Comparison of ENCODE assay signal across 1 cellular context in genomic region chr14:103118663-103119404, GRCh38.
TF ChIP-seq lines count a peak whose summit lies in the region.

No MANE protein-coding gene starts in this region.

TF ChIP-seq in K562, 482 proteins besides CTCF, POLR2A, EP300 and RAD21 (continued from another document and continues in another):
- TF ChIP-seq ZNF584 (CRISPR knock-in tag; IDR thresholded peaks at IDR 0.05; ENCODE audit: low read depth) (no peak), EZH2 (IDR thresholded peaks at IDR 0.05; ENCODE audit: borderline replicate concordance, low read depth, low read length) (no peak), ZNF445 (CRISPR knock-in tag; IDR thresholded peaks at IDR 0.05; ENCODE audit: low read depth) (no peak), FOXA3 (CRISPR knock-in tag; conservative IDR thresholded peaks at IDR 0.05 in 1 of 2, IDR thresholded peaks at IDR 0.05 in 1 of 2) (no peak), ZBTB7A (IDR thresholded peaks at IDR 0.05; ENCODE audit: borderline replicate concordance, control insufficient read depth, low read depth, low read length) (peak; percentile 92), ELF4 (CRISPR knock-in tag; IDR thresholded peaks at IDR 0.05) (no peak), VEZF1 (CRISPR knock-in tag; IDR thresholded peaks at IDR 0.05) (peak; percentile 63), TOE1 (IDR thresholded peaks at IDR 0.05; ENCODE audit: borderline replicate concordance) (peak; percentile 82; the same call in 1 of the 2 replicates), TOE1 (CRISPR knock-in tag; IDR thresholded peaks at IDR 0.05; ENCODE audit: borderline replicate concordance, low read depth) (no peak), LEF1 (IDR thresholded peaks at IDR 0.05) (peak; percentile 61; the same call in 1 of the 2 replicates), SMARCA5 (IDR thresholded peaks at IDR 0.05) (no peak), PHTF2 (CRISPR knock-in tag; IDR thresholded peaks at IDR 0.05) (no peak), KLF10 (CRISPR knock-in tag; IDR thresholded peaks at IDR 0.05) (no peak), MAFG (tag; conservative IDR thresholded peaks at IDR 0.05) (peak; percentile 91), ZBTB12 (CRISPR knock-in tag; IDR thresholded peaks at IDR 0.05) (no peak), BHLHE40 (IDR thresholded peaks at IDR 0.05; ENCODE audit: low read length) (peak; percentile 72), CEBPZ (IDR thresholded peaks at IDR 0.05; ENCODE audit: borderline replicate concordance, low read depth, low read length) (no peak), JUNB (CRISPR knock-in tag; conservative IDR thresholded peaks at IDR 0.05) (no peak), MCM3 (IDR thresholded peaks at IDR 0.05) (no peak), ZNF75A (CRISPR knock-in tag; IDR thresholded peaks at IDR 0.05) (no peak), ZNF586 (CRISPR knock-in tag; conservative IDR thresholded peaks at IDR 0.05) (no peak), KAT2B (IDR thresholded peaks at IDR 0.05; ENCODE audit: low read depth, low read length) (no peak), SRSF7 (optimal IDR thresholded peaks at IDR 0.05; ENCODE audit: low read depth, low read length) (no peak), ZBTB17 (CRISPR knock-in tag; IDR thresholded peaks at IDR 0.05) (no peak), GMEB1 (CRISPR knock-in tag; IDR thresholded peaks at IDR 0.05) (no peak), ZNF79 (CRISPR knock-in tag; IDR thresholded peaks at IDR 0.05; ENCODE audit: low read depth) (no peak), SRSF9 (IDR thresholded peaks at IDR 0.05; ENCODE audit: borderline replicate concordance, low read depth, low read length) (no peak), TEAD2 (tag; IDR thresholded peaks at IDR 0.05) (no peak), E2F1 (CRISPR knock-in tag; IDR thresholded peaks at IDR 0.05) (no peak), SNAPC5 (CRISPR knock-in tag; IDR thresholded peaks at IDR 0.05) (no peak), ZFP1 (CRISPR knock-in tag; IDR thresholded peaks at IDR 0.05) (no peak), NR1H2 (CRISPR knock-in tag; IDR thresholded peaks at IDR 0.05) (no peak), RFX1 (IDR thresholded peaks at IDR 0.05) (no peak), NUFIP1 (IDR thresholded peaks at IDR 0.05; ENCODE audit: partially characterized antibody) (no peak), ZNF699 (CRISPR knock-in tag; IDR thresholded peaks at IDR 0.05; ENCODE audit: insufficient replicate concordance) (no peak), SIN3B (IDR thresholded peaks at IDR 0.05; ENCODE audit: low read depth) (no peak), BCL6 (CRISPR knock-in tag; IDR thresholded peaks at IDR 0.05) (no peak), ZFX (CRISPR knock-in tag; IDR thresholded peaks at IDR 0.05) (peak; percentile 50), TCF7 (IDR thresholded peaks at IDR 0.05; ENCODE audit: borderline replicate concordance) (no peak), NFIX (CRISPR knock-in tag; IDR thresholded peaks at IDR 0.05; ENCODE audit: low read depth) (no peak), IRF2 (CRISPR knock-in tag; IDR thresholded peaks at IDR 0.05) (no peak), ZNF140 (CRISPR knock-in tag; IDR thresholded peaks at IDR 0.05) (no peak), SAFB (IDR thresholded peaks at IDR 0.05; ENCODE audit: borderline replicate concordance, low read depth, low read length) (no peak)
- TF ChIP-seq, protein P1, sequence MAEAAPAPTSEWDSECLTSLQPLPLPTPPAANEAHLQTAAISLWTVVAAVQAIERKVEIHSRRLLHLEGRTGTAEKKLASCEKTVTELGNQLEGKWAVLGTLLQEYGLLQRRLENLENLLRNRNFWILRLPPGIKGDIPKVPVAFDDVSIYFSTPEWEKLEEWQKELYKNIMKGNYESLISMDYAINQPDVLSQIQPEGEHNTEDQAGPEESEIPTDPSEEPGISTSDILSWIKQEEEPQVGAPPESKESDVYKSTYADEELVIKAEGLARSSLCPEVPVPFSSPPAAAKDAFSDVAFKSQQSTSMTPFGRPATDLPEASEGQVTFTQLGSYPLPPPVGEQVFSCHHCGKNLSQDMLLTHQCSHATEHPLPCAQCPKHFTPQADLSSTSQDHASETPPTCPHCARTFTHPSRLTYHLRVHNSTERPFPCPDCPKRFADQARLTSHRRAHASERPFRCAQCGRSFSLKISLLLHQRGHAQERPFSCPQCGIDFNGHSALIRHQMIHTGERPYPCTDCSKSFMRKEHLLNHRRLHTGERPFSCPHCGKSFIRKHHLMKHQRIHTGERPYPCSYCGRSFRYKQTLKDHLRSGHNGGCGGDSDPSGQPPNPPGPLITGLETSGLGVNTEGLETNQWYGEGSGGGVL (CRISPR knock-in tag; IDR thresholded peaks at IDR 0.05): no peak
- TF ChIP-seq, protein P2, sequence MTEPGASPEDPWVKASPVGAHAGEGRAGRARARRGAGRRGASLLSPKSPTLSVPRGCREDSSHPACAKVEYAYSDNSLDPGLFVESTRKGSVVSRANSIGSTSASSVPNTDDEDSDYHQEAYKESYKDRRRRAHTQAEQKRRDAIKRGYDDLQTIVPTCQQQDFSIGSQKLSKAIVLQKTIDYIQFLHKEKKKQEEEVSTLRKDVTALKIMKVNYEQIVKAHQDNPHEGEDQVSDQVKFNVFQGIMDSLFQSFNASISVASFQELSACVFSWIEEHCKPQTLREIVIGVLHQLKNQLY (CRISPR knock-in tag; conservative IDR thresholded peaks at IDR 0.05): no peak
- TF ChIP-seq, protein P3, sequence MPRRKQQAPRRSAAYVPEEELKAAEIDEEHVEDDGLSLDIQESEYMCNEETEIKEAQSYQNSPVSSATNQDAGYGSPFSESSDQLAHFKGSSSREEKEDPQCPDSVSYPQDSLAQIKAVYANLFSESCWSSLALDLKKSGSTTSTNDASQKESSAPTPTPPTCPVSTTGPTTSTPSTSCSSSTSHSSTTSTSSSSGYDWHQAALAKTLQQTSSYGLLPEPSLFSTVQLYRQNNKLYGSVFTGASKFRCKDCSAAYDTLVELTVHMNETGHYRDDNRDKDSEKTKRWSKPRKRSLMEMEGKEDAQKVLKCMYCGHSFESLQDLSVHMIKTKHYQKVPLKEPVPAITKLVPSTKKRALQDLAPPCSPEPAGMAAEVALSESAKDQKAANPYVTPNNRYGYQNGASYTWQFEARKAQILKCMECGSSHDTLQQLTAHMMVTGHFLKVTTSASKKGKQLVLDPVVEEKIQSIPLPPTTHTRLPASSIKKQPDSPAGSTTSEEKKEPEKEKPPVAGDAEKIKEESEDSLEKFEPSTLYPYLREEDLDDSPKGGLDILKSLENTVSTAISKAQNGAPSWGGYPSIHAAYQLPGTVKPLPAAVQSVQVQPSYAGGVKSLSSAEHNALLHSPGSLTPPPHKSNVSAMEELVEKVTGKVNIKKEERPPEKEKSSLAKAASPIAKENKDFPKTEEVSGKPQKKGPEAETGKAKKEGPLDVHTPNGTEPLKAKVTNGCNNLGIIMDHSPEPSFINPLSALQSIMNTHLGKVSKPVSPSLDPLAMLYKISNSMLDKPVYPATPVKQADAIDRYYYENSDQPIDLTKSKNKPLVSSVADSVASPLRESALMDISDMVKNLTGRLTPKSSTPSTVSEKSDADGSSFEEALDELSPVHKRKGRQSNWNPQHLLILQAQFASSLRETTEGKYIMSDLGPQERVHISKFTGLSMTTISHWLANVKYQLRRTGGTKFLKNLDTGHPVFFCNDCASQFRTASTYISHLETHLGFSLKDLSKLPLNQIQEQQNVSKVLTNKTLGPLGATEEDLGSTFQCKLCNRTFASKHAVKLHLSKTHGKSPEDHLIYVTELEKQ (CRISPR knock-in tag; IDR thresholded peaks at IDR 0.05): no peak
- TF ChIP-seq, protein P4, sequence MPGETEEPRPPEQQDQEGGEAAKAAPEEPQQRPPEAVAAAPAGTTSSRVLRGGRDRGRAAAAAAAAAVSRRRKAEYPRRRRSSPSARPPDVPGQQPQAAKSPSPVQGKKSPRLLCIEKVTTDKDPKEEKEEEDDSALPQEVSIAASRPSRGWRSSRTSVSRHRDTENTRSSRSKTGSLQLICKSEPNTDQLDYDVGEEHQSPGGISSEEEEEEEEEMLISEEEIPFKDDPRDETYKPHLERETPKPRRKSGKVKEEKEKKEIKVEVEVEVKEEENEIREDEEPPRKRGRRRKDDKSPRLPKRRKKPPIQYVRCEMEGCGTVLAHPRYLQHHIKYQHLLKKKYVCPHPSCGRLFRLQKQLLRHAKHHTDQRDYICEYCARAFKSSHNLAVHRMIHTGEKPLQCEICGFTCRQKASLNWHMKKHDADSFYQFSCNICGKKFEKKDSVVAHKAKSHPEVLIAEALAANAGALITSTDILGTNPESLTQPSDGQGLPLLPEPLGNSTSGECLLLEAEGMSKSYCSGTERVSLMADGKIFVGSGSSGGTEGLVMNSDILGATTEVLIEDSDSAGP (CRISPR knock-in tag; IDR thresholded peaks at IDR 0.05): no peak
- TF ChIP-seq, protein P5, sequence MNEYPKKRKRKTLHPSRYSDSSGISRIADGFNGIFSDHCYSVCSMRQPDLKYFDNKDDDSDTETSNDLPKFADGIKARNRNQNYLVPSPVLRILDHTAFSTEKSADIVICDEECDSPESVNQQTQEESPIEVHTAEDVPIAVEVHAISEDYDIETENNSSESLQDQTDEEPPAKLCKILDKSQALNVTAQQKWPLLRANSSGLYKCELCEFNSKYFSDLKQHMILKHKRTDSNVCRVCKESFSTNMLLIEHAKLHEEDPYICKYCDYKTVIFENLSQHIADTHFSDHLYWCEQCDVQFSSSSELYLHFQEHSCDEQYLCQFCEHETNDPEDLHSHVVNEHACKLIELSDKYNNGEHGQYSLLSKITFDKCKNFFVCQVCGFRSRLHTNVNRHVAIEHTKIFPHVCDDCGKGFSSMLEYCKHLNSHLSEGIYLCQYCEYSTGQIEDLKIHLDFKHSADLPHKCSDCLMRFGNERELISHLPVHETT (CRISPR knock-in tag; conservative IDR thresholded peaks at IDR 0.05 in 1 of 2, IDR thresholded peaks at IDR 0.05 in 1 of 2): 0 out of 4 replicates have a peak, but pooled peaks of 1 of the 2 experiments have one; percentile 26
